17 cellular contexts compared by ENCODE assay signal in genomic region chrX:119226431-119226830, GRCh38.
"Had no signal": no experiment of that assay in that cellular context is flagged by ENCODE, and none has a peak within 500 bp of the region (broad histone marks: within the 10 kb centered on the region; RNA-seq: fewer than 3 reads in every experiment).

No MANE protein-coding gene starts in this region.

- H3K27ac Mint-ChIP-seq: activated naive CD8-positive, alpha-beta T cell; naive B cell; WTC11 had no signal

- H3K9me3 ChIP-seq: adrenal gland, colonic mucosa, esophagus squamous epithelium, heart right ventricle, upper lobe of right lung had no signal

- H3K27me3 ChIP-seq: colonic mucosa, esophagus squamous epithelium, neural progenitor cell, upper lobe of right lung had no signal

- H3K4me3 Mint-ChIP-seq: activated naive CD8-positive, alpha-beta T cell; naive B cell; neural progenitor cell; WTC11 had no signal

- DNase-seq: activated gamma-delta T cell treated with Interleukin-2 at 50 U/mL for 16 hours; activated T-cell treated with anti-CD3 and anti-CD28 coated beads, Interleukin-2, amount 50 U/mL, for 1 hour; adrenal gland; colonic mucosa; esophagus squamous epithelium; heart right ventricle; naive B cell; retina; stimulated activated CD4-positive, alpha-beta T cell treated with anti-CD3 and anti-CD28 coated beads, Interleukin-4, amount 100 ng/mL, for 4 hours; stimulated activated naive CD8-positive, alpha-beta T cell treated with anti-CD3 and anti-CD28 coated beads, Interleukin-15, Interleukin-2, amounts not matched to agents 100 U/mL and 50 U/mL, for 24 hours; T-helper 1 cell; upper lobe of right lung had no signal

- H3K27ac ChIP-seq: adrenal gland, colonic mucosa, esophagus squamous epithelium, heart right ventricle, neural progenitor cell, upper lobe of right lung had no signal

- ATAC-seq: heart right ventricle; left lobe of liver; stimulated activated naive CD8-positive, alpha-beta T cell treated with anti-CD3 and anti-CD28 coated beads, Interleukin-15, Interleukin-2, amounts not matched to agents 100 U/mL and 50 U/mL, for 24 hours; upper lobe of right lung; WTC11 had no signal

- H3K36me3 ChIP-seq: adrenal gland, colonic mucosa, esophagus squamous epithelium, heart right ventricle, neural progenitor cell, upper lobe of right lung had no signal

- H3K4me1 Mint-ChIP-seq: naive B cell had no signal

- H3K4me3 ChIP-seq: adrenal gland, colonic mucosa, esophagus squamous epithelium, heart right ventricle, lung, neural progenitor cell, upper lobe of right lung had no signal

- H3K36me3 Mint-ChIP-seq: activated naive CD8-positive, alpha-beta T cell; naive B cell; neural progenitor cell; WTC11 had no signal

- H3K9me3 Mint-ChIP-seq: WTC11 had no signal

- H3K4me1 ChIP-seq: adrenal gland, colonic mucosa, esophagus squamous epithelium, heart right ventricle, neural progenitor cell, upper lobe of right lung had no signal
